16 cellular contexts compared by ENCODE assay signal in the genomic region with DNA sequence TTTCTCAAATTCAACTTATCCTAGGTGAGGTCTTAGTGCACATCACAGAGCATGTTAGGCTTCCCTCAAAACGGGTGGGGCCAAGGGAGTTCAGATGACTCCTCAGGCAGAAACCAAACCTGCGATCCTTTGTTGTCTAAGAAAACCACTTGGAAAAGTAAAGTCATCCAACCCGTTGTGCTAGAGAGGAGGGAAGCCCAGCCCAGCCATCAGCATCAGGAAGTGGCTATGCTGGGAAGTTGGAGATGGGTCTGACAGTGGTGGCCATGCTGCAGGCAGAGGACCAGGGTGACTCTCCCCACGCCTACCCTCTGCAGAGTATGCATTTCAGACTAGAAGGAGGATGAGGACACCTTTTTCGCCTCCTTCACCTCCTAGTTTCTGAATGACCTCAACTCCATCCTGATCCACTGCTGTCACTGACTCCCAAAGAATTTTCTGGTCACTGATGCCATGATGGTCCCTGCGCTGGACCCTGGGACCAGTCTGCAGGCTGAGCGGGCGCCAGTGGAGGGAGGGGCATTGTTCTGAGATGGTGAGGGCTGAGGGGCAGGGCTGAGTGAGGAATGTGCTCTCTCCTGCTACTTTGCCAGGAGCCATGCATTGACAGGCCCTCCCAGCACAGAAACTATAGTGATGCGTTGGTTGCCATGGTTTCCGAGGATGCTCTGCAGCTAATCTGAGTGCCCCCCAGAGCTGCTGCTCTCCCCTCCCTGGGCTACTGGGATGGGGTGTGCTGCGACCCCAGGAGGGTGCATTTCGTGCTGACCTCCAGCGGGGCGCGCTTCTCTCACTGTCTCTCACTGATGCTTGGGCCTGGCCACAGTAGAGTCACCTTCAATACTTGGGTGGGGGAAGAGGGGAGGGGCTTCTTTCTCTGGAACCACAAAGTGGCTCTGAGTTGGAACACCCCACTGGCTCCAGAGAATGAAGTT. TPM values are rescaled to one million over a fixed set of nuclear protein-coding genes. Genes with fewer than 3 reads are reported as not detected.
A peak's percentile ranks its signal among the peaks of the same experiment; 100 is the strongest.
DNase-seq lines count a peak whose midpoint lies in the region; ATAC-seq and TF ChIP-seq lines count a peak whose summit lies in the region.
"Had no signal": no experiment of that assay in that cellular context is flagged by ENCODE, and none has a peak within 500 bp of the region (broad histone marks: within the 10 kb centered on the region; RNA-seq: fewer than 3 reads in every experiment).

No MANE protein-coding gene starts in this region.

- no peak overlapping the region for H3K27ac Mint-ChIP-seq in GM23338
- no peak overlapping the region for H3K27ac Mint-ChIP-seq in stimulated activated naive B cell treated with anti-CD40 and anti-IgM and Interleukin-4, amounts not matched to agents 10 μg/mL and 1 μg/mL and 100 μg/mL, for 72 hours

- H3K4me3 Mint-ChIP-seq in GM23338, result no peak overlapping the region
- H3K4me3 Mint-ChIP-seq in stimulated activated naive B cell treated with anti-CD40 and anti-IgM and Interleukin-4, amounts not matched to agents 10 μg/mL and 1 μg/mL and 100 μg/mL, for 72 hours, result no peak overlapping the region

- no peak overlapping the region for H3K4me2 ChIP-seq in GM23338
- H3K4me2 ChIP-seq in PC-9, result peak overlapping the region; percentile 13; the same call in 1 of the 2 replicates
- H3K4me2 ChIP-seq in osteoblast (ENCODE audit: insufficient read depth, low read length), result no peak overlapping the region
- H3K4me2 ChIP-seq: BLaER1 had no signal

- H3K36me3 ChIP-seq in GM23338 (ENCODE audit: insufficient read depth) (no peaks in the 10 kb centered on the region), PC-9 (ENCODE audit: low read depth) (no peaks in the 10 kb centered on the region), osteoblast (ENCODE audit: insufficient read depth, low read length) (no peaks in the 10 kb centered on the region)
- H3K36me3 ChIP-seq: BLaER1 had no signal

- H3K9me3 Mint-ChIP-seq in GM23338, result no peaks in the 10 kb centered on the region; the same call in 2 of the 3 replicates
- no peaks in the 10 kb centered on the region for H3K9me3 Mint-ChIP-seq in stimulated activated naive B cell treated with anti-CD40 and anti-IgM and Interleukin-4, amounts not matched to agents 10 μg/mL and 1 μg/mL and 100 μg/mL, for 72 hours

- H3K4me1 Mint-ChIP-seq in GM23338, result peaks cover 20% of the 10 kb centered on the region
- peaks cover 4 to 23% of the 10 kb centered on the region in 2 donors for H3K4me1 Mint-ChIP-seq in stimulated activated naive B cell treated with anti-CD40 and anti-IgM and Interleukin-4, amounts not matched to agents 10 μg/mL and 1 μg/mL and 100 μg/mL, for 72 hours

- intact Hi-C loops in PC-9 (cut with micrococcal nuclease; ENCODE audit: unreplicated experiment) (loop anchor here (10.0 kb wide), 1 partner anchor 1458 kb away; no protein-coding TSS in a partner anchor), Right ventricle myocardium inferior (cut with DNase I) (no loop called here)

- H3F3A ChIP-seq in GM23338 (replicated peaks; ENCODE audit: low read depth) (no peaks in the 10 kb centered on the region), PC-9 (ENCODE audit: insufficient read depth, low read depth) (no peaks in the 10 kb centered on the region)

- H3K27ac ChIP-seq in GM23338 (ENCODE audit: low read depth), result no peak overlapping the region
- H3K27ac ChIP-seq in PC-9, result no peak overlapping the region
- H3K27ac ChIP-seq in osteoblast (ENCODE audit: low read depth, low read length), result no peak overlapping the region
- H3K27ac ChIP-seq: BLaER1 had no signal

- H2AFZ ChIP-seq in GM23338 (no peak overlapping the region), PC-9 (no peak overlapping the region), osteoblast (ENCODE audit: low read length) (no peak overlapping the region)

- no peaks in the 10 kb centered on the region for H3K9me2 ChIP-seq in GM23338 (ENCODE audit: insufficient read depth)
- no peaks in the 10 kb centered on the region for H3K9me2 ChIP-seq in PC-9 (ENCODE audit: insufficient read depth)

- BruUV-seq in PC-9 (replicated peaks; lab: Mats Ljungman, UMichigan), result no TSS peak

- DNase-seq in GM23338 (ENCODE audit: low spot score) (peak; percentile 42), PC-9 (peak; percentile 35 to 47), osteoblast (ENCODE audit: insufficient read length, low spot score, missing footprints) (peak; percentile 78), GM19238 (ENCODE audit: insufficient read length, low spot score) (no peak), foreskin fibroblast (no peak), Right ventricle myocardium inferior (ENCODE audit: missing footprints) (no peak)
- no peak for DNase-seq in stimulated activated naive B cell treated with anti-CD40 and anti-IgM and Interleukin-4, amounts not matched to agents 10 μg/mL and 1 μg/mL and 100 μg/mL, for 72 hours
- DNase-seq: KBM-7, NCI-H1092, NCI-H446 treated with DMSO at 0.1 percent for 48 hours, NCI-H748 treated with DMSO at 0.1 percent for 48 hours, SHP77 had no signal

- TF ChIP-seq CTCF in GM23338 (conservative IDR thresholded peaks at IDR 0.05; ENCODE audit: low read depth in 2 of 2) (peak in 1 of 2 experiments; percentile 31; a peak in 2 of 4 replicates), PC-9 (conservative IDR thresholded peaks at IDR 0.05) (no peak), osteoblast (IDR thresholded peaks at IDR 0.05; ENCODE audit: extremely low read depth, low read depth, low read length) (no peak), foreskin fibroblast (IDR thresholded peaks at IDR 0.05; ENCODE audit: low read depth, low read length) (no peak)

- H3K9me3 ChIP-seq in PC-9 (ENCODE audit: insufficient read depth, low read depth) (no peaks in the 10 kb centered on the region), osteoblast (ENCODE audit: low read depth, low read length) (no peaks in the 10 kb centered on the region)
- H3K9me3 ChIP-seq: BLaER1 had no signal

- H3K4me3 ChIP-seq in GM23338, result no peak overlapping the region
- H3K4me3 ChIP-seq in PC-9, result no peak overlapping the region
- no peak overlapping the region for H3K4me3 ChIP-seq in osteoblast (ENCODE audit: insufficient read depth, low read length)
- H3K4me3 ChIP-seq in foreskin fibroblast (ENCODE audit: low read depth in 1 of 2, low read length in 2 of 2), result no peak overlapping the region
- H3K4me3 ChIP-seq: BLaER1 had no signal

- CTCF ChIA-PET in PC-9 (lab: Charles Lee), result no interaction called here

- H3K27me3 ChIP-seq in GM23338 (ENCODE audit: insufficient read depth), result peaks cover 97% of the 10 kb centered on the region
- 0 out of 2 replicates have a peak, but pooled peaks cover 10% of the 10 kb centered on the region for H3K27me3 ChIP-seq in PC-9 (ENCODE audit: insufficient read depth, low read depth)
- peaks cover 61% of the 10 kb centered on the region for H3K27me3 ChIP-seq in osteoblast (ENCODE audit: insufficient read depth, low read length)

- H3K36me3 Mint-ChIP-seq in GM23338 (ENCODE audit: low read depth), result no peaks in the 10 kb centered on the region
- H3K36me3 Mint-ChIP-seq in stimulated activated naive B cell treated with anti-CD40 and anti-IgM and Interleukin-4, amounts not matched to agents 10 μg/mL and 1 μg/mL and 100 μg/mL, for 72 hours, result no peaks in the 10 kb centered on the region

- peaks cover 81% of the 10 kb centered on the region for H3K27me3 Mint-ChIP-seq in GM23338 (ENCODE audit: insufficient read depth, low read depth, poor library complexity)
- H3K27me3 Mint-ChIP-seq in stimulated activated naive B cell treated with anti-CD40 and anti-IgM and Interleukin-4, amounts not matched to agents 10 μg/mL and 1 μg/mL and 100 μg/mL, for 72 hours, result peaks cover 46 to 59% of the 10 kb centered on the region in 2 donors

- ATAC-seq in GM23338 (peak; percentile 28), esophagus mucosa (peak; percentile 72), Right ventricle myocardium inferior (no peak)
- ATAC-seq in stimulated activated naive B cell treated with anti-CD40 and anti-IgM and Interleukin-4, amounts not matched to agents 10 μg/mL and 1 μg/mL and 100 μg/mL, for 72 hours (replicated peaks), result no peak
- ATAC-seq: Panc1 had no signal

- POLR2A ChIA-PET in PC-9 (lab: Charles Lee; ENCODE audit: unreplicated experiment), result no interaction called here

- peaks cover 18% of the 10 kb centered on the region for H3K4me1 ChIP-seq in GM23338 (ENCODE audit: insufficient read depth)
- no peaks in the 10 kb centered on the region for H3K4me1 ChIP-seq in PC-9 (replicated peaks; ENCODE audit: insufficient read depth)
- no peaks in the 10 kb centered on the region for H3K4me1 ChIP-seq in osteoblast (ENCODE audit: insufficient read depth, low read length)
- H3K4me1 ChIP-seq: BLaER1 had no signal

- H4K20me1 ChIP-seq in GM23338 (replicated peaks; ENCODE audit: insufficient read depth) (no peaks in the 10 kb centered on the region), PC-9 (ENCODE audit: insufficient read depth) (no peaks in the 10 kb centered on the region), osteoblast (ENCODE audit: insufficient read depth, low read length) (no peaks in the 10 kb centered on the region)

- H3K79me2 ChIP-seq in GM23338 (replicated peaks; ENCODE audit: insufficient read depth), result no peaks in the 10 kb centered on the region
- H3K79me2 ChIP-seq in PC-9 (ENCODE audit: low read depth), result no peaks in the 10 kb centered on the region
- no peaks in the 10 kb centered on the region for H3K79me2 ChIP-seq in osteoblast (ENCODE audit: insufficient read depth, low read length)

TF ChIP-seq in GM23338, 12 proteins besides CTCF, POLR2A, EP300 and RAD21 (continues in another document):
- TF ChIP-seq ZNF114 (CRISPR knock-in tag; IDR thresholded peaks at IDR 0.05) (no peak), POLR2AphosphoS5 (IDR thresholded peaks at IDR 0.05; ENCODE audit: low read depth) (no peak), EZH2 (IDR thresholded peaks at IDR 0.05; ENCODE audit: low read depth, unreplicated experiment) (no peak)

RNA-seq across cellular contexts. Expression of a gene that starts 20.4 kb away (rescaled TPM):
- 1.4 TPM in 1 of 2 replicates, not detected in the other for total RNA-seq in GM23338 (2014; rRNA removed; shearing (Covaris generic))
- 0.16 and 0.30 TPM in 2 replicates for polyA plus RNA-seq in GM23338 (2016; fragmentation: Nextera tagmentation; extraction: Ambion mirVana)
- total RNA-seq in PC-9 (2021) (not detected in 2 replicates), esophagus mucosa (15.0 TPM), osteoblast (not detected in 2 replicates), Right ventricle myocardium inferior (not detected)
- polyA plus RNA-seq: AG04450 had no signal

RNA-seq across cellular contexts. Expression of a gene that starts 28.2 kb away (rescaled TPM):
- total RNA-seq in GM23338 (2014; rRNA removed; shearing (Covaris generic)), result 0.39 and 0.45 TPM in 2 replicates
- 0.33 and 0.42 TPM in 2 replicates for polyA plus RNA-seq in GM23338 (2016; fragmentation: Nextera tagmentation; extraction: Ambion mirVana)
- total RNA-seq in PC-9 (2021), result not detected in 2 replicates
- total RNA-seq in esophagus mucosa, result 121 TPM
- total RNA-seq in osteoblast, result under 0.01 TPM in 2 replicates
- 0.16 TPM for total RNA-seq in Right ventricle myocardium inferior
- polyA plus RNA-seq: AG04450 had no signal

RNA-seq across cellular contexts. Expression of a gene that starts 51.2 kb away (rescaled TPM):
- total RNA-seq in GM23338 (2014; rRNA removed; shearing (Covaris generic)), result 0.10 and 1.6 TPM in 2 replicates
- polyA plus RNA-seq in GM23338 (2016; fragmentation: Nextera tagmentation; extraction: Ambion mirVana), result 0.27 TPM in 1 of 2 replicates, not detected in the other
- total RNA-seq in PC-9 (2021) (0.70 and 1.4 TPM in 2 replicates), esophagus mucosa (4.0 TPM), osteoblast (not detected in 2 replicates), Right ventricle myocardium inferior (not detected)

RNA-seq across cellular contexts. Expression of a gene that starts 56.8 kb away (rescaled TPM):
- 0.14 TPM in 1 of 2 replicates, not detected in the other for total RNA-seq in GM23338 (2014; rRNA removed; shearing (Covaris generic))
- 0.24 TPM in 1 of 2 replicates, not detected in the other for polyA plus RNA-seq in GM23338 (2016; fragmentation: Nextera tagmentation; extraction: Ambion mirVana)
- 2.6 and 9.0 TPM in 2 replicates for total RNA-seq in PC-9 (2021)
- 0.40 TPM for total RNA-seq in esophagus mucosa
- total RNA-seq in osteoblast, result not detected in 2 replicates
- total RNA-seq in Right ventricle myocardium inferior, result not detected
- polyA plus RNA-seq: AG04450 had no signal

Comparison
In these comparisons a context has a peak if more than half of its experiments do, and no peak if none do; other contexts are left out.
1. ATAC-seq: peak in GM23338 (single experiment) and esophagus mucosa (single experiment); none in stimulated activated naive B cell treated with anti-CD40 and anti-IgM and Interleukin-4, amounts not matched to agents 10 μg/mL and 1 μg/mL and 100 μg/mL, for 72 hours (0 of 2) and Right ventricle myocardium inferior (single experiment).
2. DNase-seq: peak in GM23338 (single experiment), PC-9 (2 of 2) and osteoblast (single experiment); none in GM19238 (single experiment), foreskin fibroblast (0 of 2), stimulated activated naive B cell treated with anti-CD40 and anti-IgM and Interleukin-4, amounts not matched to agents 10 μg/mL and 1 μg/mL and 100 μg/mL, for 72 hours (single experiment) and Right ventricle myocardium inferior (single experiment).
3. RNA of a gene that starts 28.2 kb away (total RNA-seq): 121 TPM in esophagus mucosa (single experiment); 0.39 to 0.45 TPM in GM23338, 0.16 TPM in Right ventricle myocardium inferior (single experiment), not detected in PC-9 and under 0.01 TPM in osteoblast; every median in the first group is over 10 times any median in the second.